Comparison of ENCODE assay signal across 23 cellular contexts in the genomic region with DNA sequence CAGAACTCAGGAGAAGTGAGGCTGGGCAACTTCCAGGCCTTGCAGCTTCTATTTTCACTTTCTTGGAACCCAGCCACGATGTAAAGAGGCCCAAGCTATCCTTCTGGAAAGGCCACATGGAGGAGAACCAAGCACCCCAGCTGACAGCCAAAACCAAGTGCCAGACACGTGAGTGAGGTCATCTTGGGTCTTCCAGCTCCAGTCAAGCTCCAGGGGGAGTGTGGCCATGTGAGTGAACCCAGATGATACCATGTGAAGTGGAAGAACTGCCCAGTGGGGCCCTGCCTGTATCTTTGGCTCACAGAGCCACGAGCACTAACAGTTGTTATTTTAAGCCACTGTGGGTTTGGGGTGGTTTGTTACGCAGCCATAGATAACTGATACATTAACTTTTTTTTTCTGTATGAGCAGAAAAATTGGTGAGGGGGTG.
A peak's percentile ranks its signal among the peaks of the same experiment; 100 is the strongest.
DNase-seq lines count a peak whose midpoint lies in the region; ATAC-seq and TF ChIP-seq lines count a peak whose summit lies in the region.
"Had no signal": no experiment of that assay in that cellular context is flagged by ENCODE, and none has a peak within 500 bp of the region (broad histone marks: within the 10 kb centered on the region; RNA-seq: fewer than 3 reads in every experiment).

No MANE protein-coding gene starts in this region.

- no peak overlapping the region for H2AFZ ChIP-seq in osteoblast (ENCODE audit: low read length)
- H2AFZ ChIP-seq: PC-9 had no signal

- H3K79me2 ChIP-seq in osteoblast (ENCODE audit: insufficient read depth, low read length) = no peaks in the 10 kb centered on the region

- DNase-seq in GM04504 (ENCODE audit: low read depth) = peak; percentile 52
- DNase-seq in Panc1 (ENCODE audit: low read depth, low spot score) = no peak
- DNase-seq in fibroblast of gingiva (ENCODE audit: low read depth) = peak; percentile 87
- DNase-seq in osteoblast (ENCODE audit: insufficient read length, low spot score, missing footprints) = peak; percentile 5
- no peak for DNase-seq in activated naive CD4-positive, alpha-beta T cell treated with anti-CD3 and anti-CD28 coated beads, Interleukin-2, amount 50 U/mL, for 16 hours
- no peak for DNase-seq in activated naive CD4-positive, alpha-beta T cell treated with Interleukin-2 at 50 U/mL for 16 hours
- DNase-seq: activated CD4-positive, alpha-beta T cell treated with anti-CD3 and anti-CD28 coated beads, Interleukin-2, amount 10 ng/mL, durations not matched to agents 24 days and 14 days; activated CD8-positive, alpha-beta memory T cell treated with anti-CD3 and anti-CD28 coated beads, Interleukin-2, amount 50 U/mL, for 48 hours; Calu3; GDM1; hypothalamus; mucosa of descending colon; NCI-H1048; NCI-H2107; NCI-H748 treated with DMSO at 0.1 percent for 48 hours; nucleus accumbens; PC-9 had no signal

- H3K9me3 ChIP-seq in Panc1 (ENCODE audit: control insufficient read depth, insufficient read depth, low read depth, low read length) (no peaks in the 10 kb centered on the region; the same call in 1 of the 2 replicates), osteoblast (ENCODE audit: low read depth, low read length) (peaks cover 6% of the 10 kb centered on the region)
- H3K9me3 ChIP-seq: ascending aorta, mucosa of descending colon, suprapubic skin had no signal

- H3K4me2 ChIP-seq in osteoblast (ENCODE audit: insufficient read depth, low read length) = no peak overlapping the region
- H3K4me2 ChIP-seq: PC-9 had no signal

- no peaks in the 10 kb centered on the region for H4K20me1 ChIP-seq in osteoblast (ENCODE audit: insufficient read depth, low read length)

- no peaks in the 10 kb centered on the region for H3K27me3 ChIP-seq in Panc1 (ENCODE audit: control insufficient read depth, insufficient read depth, low read length)
- H3K27me3 ChIP-seq in osteoblast (ENCODE audit: insufficient read depth, low read length) = no peaks in the 10 kb centered on the region
- H3K27me3 ChIP-seq: ascending aorta, suprapubic skin had no signal

- in situ Hi-C loops in Panc1 (cut with HindIII; ENCODE audit: low pct_unique_long_range_greater_than_20kb, low sequenced_read_pairs) = no loop called here

- TF ChIP-seq CTCF in Panc1 (IDR thresholded peaks at IDR 0.05) (no peak), osteoblast (IDR thresholded peaks at IDR 0.05; ENCODE audit: extremely low read depth, low read depth, low read length) (no peak)

- H3K4me1 ChIP-seq in Panc1 (ENCODE audit: control insufficient read depth, insufficient read depth, low read length) = peaks cover 45% of the 10 kb centered on the region
- H3K4me1 ChIP-seq in osteoblast (ENCODE audit: insufficient read depth, low read length) = peaks cover 32% of the 10 kb centered on the region

- ATAC-seq in Panc1 (no peak), GM21723 (IDR thresholded peaks at IDR 0.05; ENCODE audit: unreplicated experiment) (no peak), GM21737 (IDR thresholded peaks at IDR 0.05; ENCODE audit: unreplicated experiment) (no peak)
- ATAC-seq: mucosa of descending colon had no signal

- POLR2A ChIA-PET in Panc1 (lab: Charles Lee) = no interaction called here

- H3K36me3 ChIP-seq in Panc1 (ENCODE audit: control insufficient read depth, insufficient read depth, low read length) = no peaks in the 10 kb centered on the region
- no peaks in the 10 kb centered on the region for H3K36me3 ChIP-seq in osteoblast (ENCODE audit: insufficient read depth, low read length)
- H3K36me3 ChIP-seq: ascending aorta, suprapubic skin had no signal

- CTCF ChIA-PET in Panc1 (lab: Charles Lee) = no interaction called here

- intact Hi-C loops in Panc1 (cut with micrococcal nuclease; ENCODE audit: unreplicated experiment) = no loop called here

- no TSS peak for BruUV-seq in Panc1 (replicated peaks; lab: Mats Ljungman, UMichigan)

- no peak overlapping the region for H3K4me3 ChIP-seq in Panc1 (ENCODE audit: low read depth in 2 of 2, low read length in 2 of 2)
- H3K4me3 ChIP-seq in osteoblast (ENCODE audit: insufficient read depth, low read length) = no peak overlapping the region
- H3K4me3 ChIP-seq: ascending aorta, coronary artery, mucosa of descending colon, PC-9, suprapubic skin had no signal

- peak overlapping the region; percentile 82 for H3K27ac ChIP-seq in Panc1 (ENCODE audit: low read length)
- H3K27ac ChIP-seq in osteoblast (ENCODE audit: low read depth, low read length) = no peak overlapping the region
- H3K27ac ChIP-seq: epithelial cell of prostate, PC-9, suprapubic skin had no signal

Comparison
In these comparisons a context has a peak if more than half of its experiments do, and no peak if none do; other contexts are left out.
1. DNase-seq: peak in GM04504 (single experiment), fibroblast of gingiva (single experiment) and osteoblast (single experiment); none in Panc1 (single experiment), activated naive CD4-positive, alpha-beta T cell treated with anti-CD3 and anti-CD28 coated beads, Interleukin-2, amount 50 U/mL, for 16 hours (single experiment) and activated naive CD4-positive, alpha-beta T cell treated with Interleukin-2 at 50 U/mL for 16 hours (single experiment).